In genomic region chr2:191677646-191678436, GRCh38 we compare ENCODE assay signal across 1 cellular context.
TF ChIP-seq lines count a peak whose summit lies in the region.

Gene NABP1, plus strand, starts transcription at chr2:191678136. Its CDS starts 479 bp downstream, at chr2:191678615.

TF ChIP-seq in K562, 482 proteins besides CTCF, POLR2A, EP300 and RAD21 (continued from another document and continues in another):
- TF ChIP-seq ZNF609 (CRISPR knock-in tag; IDR thresholded peaks at IDR 0.05; ENCODE audit: borderline replicate concordance) (peak; percentile 90), FOXJ2 (tag; IDR thresholded peaks at IDR 0.05) (peak; percentile 66), E4F1 (CRISPR knock-in tag; IDR thresholded peaks at IDR 0.05; ENCODE audit: borderline replicate concordance) (no peak), ZC3H8 (IDR thresholded peaks at IDR 0.05) (no peak), TGIF2 (CRISPR knock-in tag; IDR thresholded peaks at IDR 0.05) (no peak), MTF1 (CRISPR knock-in tag; IDR thresholded peaks at IDR 0.05; ENCODE audit: borderline replicate concordance) (no peak), SMARCE1 (IDR thresholded peaks at IDR 0.05) (0 out of 2 replicates have a peak, but pooled peaks have one; percentile 16), PURB (CRISPR knock-in tag; IDR thresholded peaks at IDR 0.05; ENCODE audit: low read depth) (no peak), ZKSCAN3 (CRISPR knock-in tag; IDR thresholded peaks at IDR 0.05) (no peak), ZNF695 (CRISPR knock-in tag; IDR thresholded peaks at IDR 0.05) (no peak), RBM15 (IDR thresholded peaks at IDR 0.05; ENCODE audit: insufficient read depth, low read length) (no peak), THRA (IDR thresholded peaks at IDR 0.05) (no peak), STAT5A (IDR thresholded peaks at IDR 0.05; ENCODE audit: borderline replicate concordance, low read length) (0 out of 2 replicates have a peak, but pooled peaks have one; percentile 11), SREBF2 (CRISPR knock-in tag; IDR thresholded peaks at IDR 0.05) (no peak), PTRF (tag; IDR thresholded peaks at IDR 0.05) (no peak), C11orf30 (IDR thresholded peaks at IDR 0.05; ENCODE audit: low read depth) (no peak), ZNF253 (CRISPR knock-in tag; conservative IDR thresholded peaks at IDR 0.05) (no peak), NFATC3 (IDR thresholded peaks at IDR 0.05) (no peak), TCF3 (CRISPR knock-in tag; IDR thresholded peaks at IDR 0.05) (no peak; the same call in 1 of the 2 replicates), MTA1 (IDR thresholded peaks at IDR 0.05; ENCODE audit: borderline replicate concordance) (no peak), HEY1 (CRISPR knock-in tag; IDR thresholded peaks at IDR 0.05; ENCODE audit: borderline replicate concordance) (no peak), TAF9B (IDR thresholded peaks at IDR 0.05; ENCODE audit: partially characterized antibody) (peak; percentile 94), ZFPM2 (CRISPR knock-in tag; IDR thresholded peaks at IDR 0.05) (no peak), RAD51 (IDR thresholded peaks at IDR 0.05; ENCODE audit: borderline replicate concordance, low read depth) (no peak), NR0B1 (IDR thresholded peaks at IDR 0.05; ENCODE audit: partially characterized antibody) (no peak), ESRRA (IDR thresholded peaks at IDR 0.05; ENCODE audit: borderline replicate concordance, low read depth) (peak; percentile 12; the same call in 1 of the 2 replicates), EWSR1 (IDR thresholded peaks at IDR 0.05; ENCODE audit: borderline replicate concordance, low read depth, partially characterized antibody) (no peak), CTBP1 (IDR thresholded peaks at IDR 0.05; ENCODE audit: borderline replicate concordance) (peak; percentile 58; the same call in 1 of the 2 replicates), ETS2 (tag; IDR thresholded peaks at IDR 0.05; ENCODE audit: borderline replicate concordance, poor library complexity, severe bottlenecking) (no peak), DNMT1 (IDR thresholded peaks at IDR 0.05) (no peak), ETV6 (IDR thresholded peaks at IDR 0.05; ENCODE audit: borderline replicate concordance in 1 of 2, low read depth in 2 of 2, low read length in 1 of 2) (no peak; a peak in 1 of 4 replicates), ETV6 (CRISPR knock-in tag; IDR thresholded peaks at IDR 0.05; ENCODE audit: borderline replicate concordance) (peak; percentile 54; the same call in 1 of the 2 replicates), SAP30 (IDR thresholded peaks at IDR 0.05; ENCODE audit: borderline replicate concordance, insufficient read depth, low read depth, low read length, poor library complexity, severe bottlenecking) (no peak), CREM (IDR thresholded peaks at IDR 0.05; ENCODE audit: low read depth) (peak; percentile 88), KDM4B (IDR thresholded peaks at IDR 0.05; ENCODE audit: borderline replicate concordance in 2 of 2, low read depth in 1 of 2) (no peak; a peak in 1 of 4 replicates), ZNF699 (CRISPR knock-in tag; IDR thresholded peaks at IDR 0.05; ENCODE audit: insufficient replicate concordance) (no peak), MAFF (IDR thresholded peaks at IDR 0.05; ENCODE audit: low read length) (no peak), ZFP1 (CRISPR knock-in tag; IDR thresholded peaks at IDR 0.05) (no peak), CREB3L1 (IDR thresholded peaks at IDR 0.05; ENCODE audit: borderline replicate concordance, low read depth) (no peak), PRMT5 (CRISPR knock-in tag; IDR thresholded peaks at IDR 0.05) (no peak), THRAP3 (IDR thresholded peaks at IDR 0.05; ENCODE audit: borderline replicate concordance) (no peak), POLR2B (IDR thresholded peaks at IDR 0.05; ENCODE audit: low read depth, partially characterized antibody) (peak; percentile 96), RREB1 (CRISPR knock-in tag; IDR thresholded peaks at IDR 0.05) (no peak), SRSF9 (IDR thresholded peaks at IDR 0.05; ENCODE audit: borderline replicate concordance, low read depth, low read length) (no peak), CHAMP1 (IDR thresholded peaks at IDR 0.05) (no peak), ZNF764 (CRISPR knock-in tag; IDR thresholded peaks at IDR 0.05; ENCODE audit: low read depth) (no peak), ZNF282 (CRISPR knock-in tag; IDR thresholded peaks at IDR 0.05) (no peak), NFE2 (IDR thresholded peaks at IDR 0.05; ENCODE audit: low read depth) (0 out of 2 replicates have a peak, but pooled peaks have one; percentile 2)
